ENCODE assay signal across 1 cellular context in genomic region chr1:160486453-160486852, GRCh38.
TF ChIP-seq lines count a peak whose summit lies in the region.

No MANE protein-coding gene starts in this region.

TF ChIP-seq in H1, 55 proteins besides CTCF, POLR2A, EP300 and RAD21:
- TF ChIP-seq BRCA1 (IDR thresholded peaks at IDR 0.05; ENCODE audit: low read depth, low read length) (no peak), YY1 (IDR thresholded peaks at IDR 0.05; ENCODE audit: low read depth, low read length) (no peak), SRF (IDR thresholded peaks at IDR 0.05; ENCODE audit: low read depth, low read length) (no peak), ZNF274 (IDR thresholded peaks at IDR 0.05; ENCODE audit: borderline replicate concordance, extremely low read depth, low read length) (no peak), CHD2 (IDR thresholded peaks at IDR 0.05; ENCODE audit: low read length) (no peak), FOSL1 (IDR thresholded peaks at IDR 0.05; ENCODE audit: insufficient read depth, low read depth, low read length) (no peak)
